Comparison of ENCODE assay signal across 10 cellular contexts in genomic region chr18:55421612-55422381, GRCh38.
DNase-seq lines count a peak whose midpoint lies in the region; ATAC-seq and TF ChIP-seq lines count a peak whose summit lies in the region.
"Had no signal": no experiment of that assay in that cellular context is flagged by ENCODE, and none has a peak within 500 bp of the region (broad histone marks: within the 10 kb centered on the region; RNA-seq: fewer than 3 reads in every experiment).

No MANE protein-coding gene starts in this region.

- no peaks in the 10 kb centered on the region for H3K36me3 Mint-ChIP-seq in activated CD8-positive, alpha-beta T cell treated with anti-CD3 and anti-CD28 coated beads, Interleukin-2, amount 10 ng/mL, durations not matched to agents 7 days and 5 days (ENCODE audit: low read depth)
- H3K36me3 Mint-ChIP-seq in activated T-helper 2 cell treated with anti-CD3 and anti-CD28 coated beads, Interferon-gamma antibody, Interleukin-2, Interleukin-4, amounts not matched to agents 10 μg/mL and 5 μg/mL and 100 μg/mL, durations not matched to agents 14 hours and 24 hours and 36 hours (ENCODE audit: low read depth) = no peaks in the 10 kb centered on the region
- H3K36me3 Mint-ChIP-seq: T-cell had no signal

- H3K27me3 Mint-ChIP-seq in activated CD8-positive, alpha-beta T cell treated with anti-CD3 and anti-CD28 coated beads, Interleukin-2, amount 10 ng/mL, durations not matched to agents 7 days and 5 days (ENCODE audit: low read depth) = peaks cover 2% of the 10 kb centered on the region
- peaks cover 8% of the 10 kb centered on the region for H3K27me3 Mint-ChIP-seq in activated T-helper 2 cell treated with anti-CD3 and anti-CD28 coated beads, Interferon-gamma antibody, Interleukin-2, Interleukin-4, amounts not matched to agents 10 μg/mL and 5 μg/mL and 100 μg/mL, durations not matched to agents 14 hours and 24 hours and 36 hours (ENCODE audit: low read depth)

- CTCF ChIA-PET in HEK293 (lab: Yijun Ruan, JAX) = no interaction called here
- CTCF ChIA-PET in activated CD8-positive, alpha-beta T cell treated with anti-CD3 and anti-CD28 coated beads, Interleukin-2, amount 10 ng/mL, durations not matched to agents 7 days and 5 days (lab: Charles Lee) = no interaction called here

- H3K27ac ChIP-seq in HEK293 (ENCODE audit: extremely low read depth, low read depth, low read length) (no peak overlapping the region), right atrium auricular region (peak overlapping the region; percentile 80), stomach smooth muscle (ENCODE audit: low read length) (peak overlapping the region; percentile 4)
- H3K27ac ChIP-seq: neutrophil had no signal

- ATAC-seq in activated CD8-positive, alpha-beta T cell treated with anti-CD3 and anti-CD28 coated beads, Interleukin-2, amount 10 ng/mL, durations not matched to agents 7 days and 5 days = no peak
- no peak for ATAC-seq in GM21786 (IDR thresholded peaks at IDR 0.05; ENCODE audit: unreplicated experiment)
- ATAC-seq: T-cell had no signal

- TF ChIP-seq CTCF in HEK293 (tag by site-specific recombination; IDR thresholded peaks at IDR 0.05) = no peak
- no peak for TF ChIP-seq CTCF in right atrium auricular region (IDR thresholded peaks at IDR 0.05)

- H3K9ac ChIP-seq in adipocyte (ENCODE audit: low read length) = peak overlapping the region; percentile 86
- peak overlapping the region in 1 of 2 donors; percentile 19 for H3K9ac ChIP-seq in stomach smooth muscle (ENCODE audit: low read length in 2 of 2)

- H3K36me3 ChIP-seq in HEK293 (ENCODE audit: control insufficient read depth in 2 of 2, insufficient read depth in 1 of 2, low read length in 2 of 2) = no peaks in the 10 kb centered on the region
- H3K36me3 ChIP-seq in adipocyte (ENCODE audit: control insufficient read depth, insufficient read depth, low read length, severe bottlenecking) = no peaks in the 10 kb centered on the region
- no peaks in the 10 kb centered on the region for H3K36me3 ChIP-seq in right atrium auricular region
- H3K36me3 ChIP-seq in stomach smooth muscle (ENCODE audit: control insufficient read depth in 2 of 2, insufficient read depth in 2 of 2, low read length in 2 of 2) = no peaks in the 10 kb centered on the region
- H3K36me3 ChIP-seq: neutrophil had no signal

- no peak overlapping the region for H3K4me3 Mint-ChIP-seq in activated CD8-positive, alpha-beta T cell treated with anti-CD3 and anti-CD28 coated beads, Interleukin-2, amount 10 ng/mL, durations not matched to agents 7 days and 5 days
- H3K4me3 Mint-ChIP-seq in activated T-helper 2 cell treated with anti-CD3 and anti-CD28 coated beads, Interferon-gamma antibody, Interleukin-2, Interleukin-4, amounts not matched to agents 10 μg/mL and 5 μg/mL and 100 μg/mL, durations not matched to agents 14 hours and 24 hours and 36 hours (ENCODE audit: low read depth) = no peak overlapping the region
- H3K4me3 Mint-ChIP-seq: T-cell had no signal

- no peak overlapping the region for H3K27ac Mint-ChIP-seq in activated CD8-positive, alpha-beta T cell treated with anti-CD3 and anti-CD28 coated beads, Interleukin-2, amount 10 ng/mL, durations not matched to agents 7 days and 5 days
- H3K27ac Mint-ChIP-seq in activated T-helper 2 cell treated with anti-CD3 and anti-CD28 coated beads, Interferon-gamma antibody, Interleukin-2, Interleukin-4, amounts not matched to agents 10 μg/mL and 5 μg/mL and 100 μg/mL, durations not matched to agents 14 hours and 24 hours and 36 hours = no peak overlapping the region
- H3K27ac Mint-ChIP-seq: T-cell had no signal

- H3K27me3 ChIP-seq in adipocyte (replicated peaks; ENCODE audit: control insufficient read depth, insufficient read depth, low read length) (no peaks in the 10 kb centered on the region), right atrium auricular region (no peaks in the 10 kb centered on the region), stomach smooth muscle (ENCODE audit: control insufficient read depth in 1 of 2, insufficient read depth in 2 of 2, low read length in 2 of 2) (no peaks in the 10 kb centered on the region)
- H3K27me3 ChIP-seq: neutrophil had no signal

- POLR2A ChIA-PET in HEK293 (lab: Yijun Ruan, JAX) = no interaction called here
- POLR2A ChIA-PET in activated CD8-positive, alpha-beta T cell treated with anti-CD3 and anti-CD28 coated beads, Interleukin-2, amount 10 ng/mL, durations not matched to agents 7 days and 5 days (lab: Charles Lee) = no interaction called here

- H3K4me1 Mint-ChIP-seq in activated CD8-positive, alpha-beta T cell treated with anti-CD3 and anti-CD28 coated beads, Interleukin-2, amount 10 ng/mL, durations not matched to agents 7 days and 5 days (ENCODE audit: low read depth) = no peaks in the 10 kb centered on the region
- peaks cover 2% of the 10 kb centered on the region for H3K4me1 Mint-ChIP-seq in activated T-helper 2 cell treated with anti-CD3 and anti-CD28 coated beads, Interferon-gamma antibody, Interleukin-2, Interleukin-4, amounts not matched to agents 10 μg/mL and 5 μg/mL and 100 μg/mL, durations not matched to agents 14 hours and 24 hours and 36 hours (ENCODE audit: low read depth)

- H3K9me3 ChIP-seq in HEK293 (ENCODE audit: control insufficient read depth, insufficient read depth, low read depth, low read length) = no peaks in the 10 kb centered on the region
- H3K9me3 ChIP-seq in adipocyte (ENCODE audit: control insufficient read depth, low read length) = no peaks in the 10 kb centered on the region
- no peaks in the 10 kb centered on the region for H3K9me3 ChIP-seq in right atrium auricular region
- no peaks in the 10 kb centered on the region for H3K9me3 ChIP-seq in stomach smooth muscle (ENCODE audit: control insufficient read depth in 2 of 2, low read length in 2 of 2)
- H3K9me3 ChIP-seq: neutrophil had no signal

- H3K4me3 ChIP-seq in HEK293 (ENCODE audit: low read depth, low read length) (no peak overlapping the region), adipocyte (ENCODE audit: low read length) (peak overlapping the region; percentile 88), right atrium auricular region (peak overlapping the region; percentile 20 to 42), stomach smooth muscle (ENCODE audit: low read length in 2 of 2) (peak overlapping the region; percentile 59 to 70)

- peaks cover 18% of the 10 kb centered on the region; the same call in 1 of the 2 replicates for H3K4me1 ChIP-seq in HEK293 (ENCODE audit: control insufficient read depth, insufficient read depth, low read length)
- H3K4me1 ChIP-seq in adipocyte (ENCODE audit: control insufficient read depth, insufficient read depth, low read length) = peaks cover 37% of the 10 kb centered on the region
- H3K4me1 ChIP-seq in right atrium auricular region = peaks cover 0 to 18% of the 10 kb centered on the region in 2 donors
- no peaks in the 10 kb centered on the region for H3K4me1 ChIP-seq in stomach smooth muscle (ENCODE audit: control insufficient read depth, insufficient read depth, low read length)

- H3K9me3 Mint-ChIP-seq in activated CD8-positive, alpha-beta T cell treated with anti-CD3 and anti-CD28 coated beads, Interleukin-2, amount 10 ng/mL, durations not matched to agents 7 days and 5 days (ENCODE audit: insufficient read depth) = no peaks in the 10 kb centered on the region
- no peaks in the 10 kb centered on the region for H3K9me3 Mint-ChIP-seq in activated T-helper 2 cell treated with anti-CD3 and anti-CD28 coated beads, Interferon-gamma antibody, Interleukin-2, Interleukin-4, amounts not matched to agents 10 μg/mL and 5 μg/mL and 100 μg/mL, durations not matched to agents 14 hours and 24 hours and 36 hours
- H3K9me3 Mint-ChIP-seq: T-cell had no signal

- intact Hi-C loops in activated T-helper 2 cell treated with anti-CD3 and anti-CD28 coated beads, Interferon-gamma antibody, Interleukin-2, Interleukin-4, amounts not matched to agents 10 μg/mL and 5 μg/mL and 100 μg/mL, durations not matched to agents 14 hours and 24 hours and 36 hours (cut with micrococcal nuclease) = no loop called here

- DNase-seq in adipocyte (ENCODE audit: low read depth) (peak; percentile 30), right atrium auricular region (ENCODE audit: low spot score) (no peak), Kasumi-1 (lab: John Stamatoyannopoulos, UW) (no peak)
- DNase-seq in activated CD8-positive, alpha-beta T cell treated with anti-CD3 and anti-CD28 coated beads, Interleukin-2, amount 10 ng/mL, durations not matched to agents 7 days and 5 days = no peak
- DNase-seq in activated T-helper 2 cell treated with anti-CD3 and anti-CD28 coated beads, Interferon-gamma antibody, Interleukin-2, Interleukin-4, amounts not matched to agents 10 μg/mL and 5 μg/mL and 100 μg/mL, durations not matched to agents 14 hours and 24 hours and 36 hours (ENCODE audit: low spot score) = no peak
- DNase-seq: T-cell had no signal

TF ChIP-seq in HEK293, 187 proteins besides CTCF, POLR2A, EP300 and RAD21 (continues in another document):
- TF ChIP-seq ZFHX2 (tag by site-specific recombination; conservative IDR thresholded peaks at IDR 0.05) (no peak), ZNF324 (tag by site-specific recombination; IDR thresholded peaks at IDR 0.05) (no peak), ZNF362 (tag by site-specific recombination; IDR thresholded peaks at IDR 0.05) (0 out of 2 replicates have a peak, but pooled peaks have one; percentile 64), PATZ1 (tag by site-specific recombination; IDR thresholded peaks at IDR 0.05) (no peak), ZBTB8A (tag by site-specific recombination; IDR thresholded peaks at IDR 0.05) (no peak)
